1 cellular context compared by ENCODE assay signal in the genomic region with DNA sequence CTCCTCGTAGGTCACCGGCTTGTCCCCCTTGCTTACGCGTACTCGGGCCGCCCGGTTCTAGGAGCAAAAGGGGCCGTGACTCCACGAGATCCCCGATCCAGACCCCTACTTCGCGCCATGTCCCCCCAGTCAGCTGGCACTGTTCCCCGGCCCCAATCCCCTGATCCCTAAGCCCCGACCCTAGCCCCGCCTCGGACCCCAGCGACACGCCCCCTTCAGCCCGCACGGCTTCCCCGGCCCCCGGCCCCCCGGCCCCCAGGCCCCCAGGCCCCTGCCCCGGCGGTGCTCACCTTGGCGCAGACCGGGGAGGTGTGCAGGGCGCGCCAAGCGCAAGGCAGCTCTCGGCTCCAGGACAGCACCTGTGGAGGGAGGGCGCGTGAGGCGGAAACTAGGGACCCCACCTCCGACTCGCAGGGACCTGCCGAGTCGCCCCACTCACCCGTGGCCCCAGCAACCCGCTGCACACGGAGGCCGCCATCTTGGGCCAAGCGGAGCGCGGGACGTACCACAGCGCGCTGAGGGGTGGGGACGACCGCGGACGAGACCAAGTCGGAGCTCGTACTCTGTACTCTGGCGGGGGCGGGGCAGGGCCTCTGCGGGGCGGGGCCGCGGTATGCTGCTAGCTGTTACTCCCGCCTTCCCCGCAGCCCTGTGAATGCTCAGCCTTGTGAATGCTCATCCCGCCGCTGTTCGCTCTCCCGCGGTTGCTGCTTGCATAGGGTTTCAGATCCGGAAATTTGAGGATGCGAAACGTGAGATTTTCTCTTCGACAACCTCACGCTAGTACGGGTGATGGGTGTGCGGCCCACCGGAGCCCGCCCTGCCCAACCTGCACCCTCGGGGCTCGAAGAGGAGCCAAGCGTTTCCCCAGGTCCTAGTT.
A peak's percentile ranks its signal among the peaks of the same experiment; 100 is the strongest.
TF ChIP-seq lines count a peak whose summit lies in the region.

A gene (minus strand): TSS at position 500 of the 880 bp plus-strand sequence. CDS start 22 bp downstream, at position 478.

TF ChIP-seq in GM12878, 131 proteins besides CTCF, POLR2A, EP300 and RAD21 (continued from another document and continues in another):
- TF ChIP-seq, protein P1, sequence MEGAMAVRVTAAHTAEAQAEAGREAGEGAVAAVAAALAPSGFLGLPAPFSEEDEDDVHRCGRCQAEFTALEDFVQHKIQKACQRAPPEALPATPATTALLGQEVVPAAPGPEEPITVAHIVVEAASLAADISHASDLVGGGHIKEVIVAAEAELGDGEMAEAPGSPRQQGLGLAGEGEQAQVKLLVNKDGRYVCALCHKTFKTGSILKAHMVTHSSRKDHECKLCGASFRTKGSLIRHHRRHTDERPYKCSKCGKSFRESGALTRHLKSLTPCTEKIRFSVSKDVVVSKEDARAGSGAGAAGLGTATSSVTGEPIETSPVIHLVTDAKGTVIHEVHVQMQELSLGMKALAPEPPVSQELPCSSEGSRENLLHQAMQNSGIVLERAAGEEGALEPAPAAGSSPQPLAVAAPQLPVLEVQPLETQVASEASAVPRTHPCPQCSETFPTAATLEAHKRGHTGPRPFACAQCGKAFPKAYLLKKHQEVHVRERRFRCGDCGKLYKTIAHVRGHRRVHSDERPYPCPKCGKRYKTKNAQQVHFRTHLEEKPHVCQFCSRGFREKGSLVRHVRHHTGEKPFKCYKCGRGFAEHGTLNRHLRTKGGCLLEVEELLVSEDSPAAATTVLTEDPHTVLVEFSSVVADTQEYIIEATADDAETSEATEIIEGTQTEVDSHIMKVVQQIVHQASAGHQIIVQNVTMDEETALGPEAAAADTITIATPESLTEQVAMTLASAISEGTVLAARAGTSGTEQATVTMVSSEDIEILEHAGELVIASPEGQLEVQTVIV (IDR thresholded peaks at IDR 0.05; ENCODE audit: borderline replicate concordance, partially characterized antibody), result no peak
- no peak for TF ChIP-seq ZNF24 (IDR thresholded peaks at IDR 0.05)
- no peak for TF ChIP-seq HDAC2 (IDR thresholded peaks at IDR 0.05)
- TF ChIP-seq, protein P2, sequence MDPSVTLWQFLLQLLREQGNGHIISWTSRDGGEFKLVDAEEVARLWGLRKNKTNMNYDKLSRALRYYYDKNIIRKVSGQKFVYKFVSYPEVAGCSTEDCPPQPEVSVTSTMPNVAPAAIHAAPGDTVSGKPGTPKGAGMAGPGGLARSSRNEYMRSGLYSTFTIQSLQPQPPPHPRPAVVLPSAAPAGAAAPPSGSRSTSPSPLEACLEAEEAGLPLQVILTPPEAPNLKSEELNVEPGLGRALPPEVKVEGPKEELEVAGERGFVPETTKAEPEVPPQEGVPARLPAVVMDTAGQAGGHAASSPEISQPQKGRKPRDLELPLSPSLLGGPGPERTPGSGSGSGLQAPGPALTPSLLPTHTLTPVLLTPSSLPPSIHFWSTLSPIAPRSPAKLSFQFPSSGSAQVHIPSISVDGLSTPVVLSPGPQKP (IDR thresholded peaks at IDR 0.05; ENCODE audit: low read depth, low read length), result no peak
- TF ChIP-seq ZNF274 (IDR thresholded peaks at IDR 0.05; ENCODE audit: insufficient read depth, insufficient read length), result no peak
- TF ChIP-seq HCFC1 (IDR thresholded peaks at IDR 0.05; ENCODE audit: low read length), result peak; percentile 45
- TF ChIP-seq MEF2B (IDR thresholded peaks at IDR 0.05; ENCODE audit: partially characterized antibody, poor library complexity, severe bottlenecking), result no peak
- no peak for TF ChIP-seq BCL11A (IDR thresholded peaks at IDR 0.05; ENCODE audit: low read depth, low read length)
- no peak for TF ChIP-seq NR2C2 (IDR thresholded peaks at IDR 0.05; ENCODE audit: borderline replicate concordance, control insufficient read depth, insufficient read length, low read depth)
- TF ChIP-seq ZNF622 (IDR thresholded peaks at IDR 0.05), result no peak
- TF ChIP-seq YBX1 (IDR thresholded peaks at IDR 0.05), result no peak
- TF ChIP-seq FOXM1 (IDR thresholded peaks at IDR 0.05; ENCODE audit: low read depth, low read length), result no peak
- TF ChIP-seq, protein P3, sequence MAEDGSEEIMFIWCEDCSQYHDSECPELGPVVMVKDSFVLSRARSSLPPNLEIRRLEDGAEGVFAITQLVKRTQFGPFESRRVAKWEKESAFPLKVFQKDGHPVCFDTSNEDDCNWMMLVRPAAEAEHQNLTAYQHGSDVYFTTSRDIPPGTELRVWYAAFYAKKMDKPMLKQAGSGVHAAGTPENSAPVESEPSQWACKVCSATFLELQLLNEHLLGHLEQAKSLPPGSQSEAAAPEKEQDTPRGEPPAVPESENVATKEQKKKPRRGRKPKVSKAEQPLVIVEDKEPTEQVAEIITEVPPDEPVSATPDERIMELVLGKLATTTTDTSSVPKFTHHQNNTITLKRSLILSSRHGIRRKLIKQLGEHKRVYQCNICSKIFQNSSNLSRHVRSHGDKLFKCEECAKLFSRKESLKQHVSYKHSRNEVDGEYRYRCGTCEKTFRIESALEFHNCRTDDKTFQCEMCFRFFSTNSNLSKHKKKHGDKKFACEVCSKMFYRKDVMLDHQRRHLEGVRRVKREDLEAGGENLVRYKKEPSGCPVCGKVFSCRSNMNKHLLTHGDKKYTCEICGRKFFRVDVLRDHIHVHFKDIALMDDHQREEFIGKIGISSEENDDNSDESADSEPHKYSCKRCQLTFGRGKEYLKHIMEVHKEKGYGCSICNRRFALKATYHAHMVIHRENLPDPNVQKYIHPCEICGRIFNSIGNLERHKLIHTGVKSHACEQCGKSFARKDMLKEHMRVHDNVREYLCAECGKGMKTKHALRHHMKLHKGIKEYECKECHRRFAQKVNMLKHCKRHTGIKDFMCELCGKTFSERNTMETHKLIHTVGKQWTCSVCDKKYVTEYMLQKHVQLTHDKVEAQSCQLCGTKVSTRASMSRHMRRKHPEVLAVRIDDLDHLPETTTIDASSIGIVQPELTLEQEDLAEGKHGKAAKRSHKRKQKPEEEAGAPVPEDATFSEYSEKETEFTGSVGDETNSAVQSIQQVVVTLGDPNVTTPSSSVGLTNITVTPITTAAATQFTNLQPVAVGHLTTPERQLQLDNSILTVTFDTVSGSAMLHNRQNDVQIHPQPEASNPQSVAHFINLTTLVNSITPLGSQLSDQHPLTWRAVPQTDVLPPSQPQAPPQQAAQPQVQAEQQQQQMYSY (CRISPR knock-in tag; IDR thresholded peaks at IDR 0.05), result no peak
- no peak; the same call in 1 of the 2 replicates for TF ChIP-seq NFIC (IDR thresholded peaks at IDR 0.05; ENCODE audit: low read depth, low read length)
- TF ChIP-seq, protein P4, sequence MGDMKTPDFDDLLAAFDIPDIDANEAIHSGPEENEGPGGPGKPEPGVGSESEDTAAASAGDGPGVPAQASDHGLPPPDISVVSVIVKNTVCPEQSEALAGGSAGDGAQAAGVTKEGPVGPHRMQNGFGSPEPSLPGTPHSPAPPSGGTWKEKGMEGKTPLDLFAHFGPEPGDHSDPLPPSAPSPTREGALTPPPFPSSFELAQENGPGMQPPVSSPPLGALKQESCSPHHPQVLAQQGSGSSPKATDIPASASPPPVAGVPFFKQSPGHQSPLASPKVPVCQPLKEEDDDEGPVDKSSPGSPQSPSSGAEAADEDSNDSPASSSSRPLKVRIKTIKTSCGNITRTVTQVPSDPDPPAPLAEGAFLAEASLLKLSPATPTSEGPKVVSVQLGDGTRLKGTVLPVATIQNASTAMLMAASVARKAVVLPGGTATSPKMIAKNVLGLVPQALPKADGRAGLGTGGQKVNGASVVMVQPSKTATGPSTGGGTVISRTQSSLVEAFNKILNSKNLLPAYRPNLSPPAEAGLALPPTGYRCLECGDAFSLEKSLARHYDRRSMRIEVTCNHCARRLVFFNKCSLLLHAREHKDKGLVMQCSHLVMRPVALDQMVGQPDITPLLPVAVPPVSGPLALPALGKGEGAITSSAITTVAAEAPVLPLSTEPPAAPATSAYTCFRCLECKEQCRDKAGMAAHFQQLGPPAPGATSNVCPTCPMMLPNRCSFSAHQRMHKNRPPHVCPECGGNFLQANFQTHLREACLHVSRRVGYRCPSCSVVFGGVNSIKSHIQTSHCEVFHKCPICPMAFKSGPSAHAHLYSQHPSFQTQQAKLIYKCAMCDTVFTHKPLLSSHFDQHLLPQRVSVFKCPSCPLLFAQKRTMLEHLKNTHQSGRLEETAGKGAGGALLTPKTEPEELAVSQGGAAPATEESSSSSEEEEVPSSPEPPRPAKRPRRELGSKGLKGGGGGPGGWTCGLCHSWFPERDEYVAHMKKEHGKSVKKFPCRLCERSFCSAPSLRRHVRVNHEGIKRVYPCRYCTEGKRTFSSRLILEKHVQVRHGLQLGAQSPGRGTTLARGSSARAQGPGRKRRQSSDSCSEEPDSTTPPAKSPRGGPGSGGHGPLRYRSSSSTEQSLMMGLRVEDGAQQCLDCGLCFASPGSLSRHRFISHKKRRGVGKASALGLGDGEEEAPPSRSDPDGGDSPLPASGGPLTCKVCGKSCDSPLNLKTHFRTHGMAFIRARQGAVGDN (IDR thresholded peaks at IDR 0.05), result no peak
- TF ChIP-seq SIX5 (IDR thresholded peaks at IDR 0.05; ENCODE audit: low read depth, low read length, severe bottlenecking), result peak; percentile 63
- TF ChIP-seq JUND (IDR thresholded peaks at IDR 0.05; ENCODE audit: low read depth, low read length), result peak; percentile 98
- TF ChIP-seq RUNX3 (IDR thresholded peaks at IDR 0.05; ENCODE audit: low read length), result peak; percentile 85
- TF ChIP-seq TCF7 (IDR thresholded peaks at IDR 0.05; ENCODE audit: borderline replicate concordance), result no peak
- TF ChIP-seq, protein P5, sequence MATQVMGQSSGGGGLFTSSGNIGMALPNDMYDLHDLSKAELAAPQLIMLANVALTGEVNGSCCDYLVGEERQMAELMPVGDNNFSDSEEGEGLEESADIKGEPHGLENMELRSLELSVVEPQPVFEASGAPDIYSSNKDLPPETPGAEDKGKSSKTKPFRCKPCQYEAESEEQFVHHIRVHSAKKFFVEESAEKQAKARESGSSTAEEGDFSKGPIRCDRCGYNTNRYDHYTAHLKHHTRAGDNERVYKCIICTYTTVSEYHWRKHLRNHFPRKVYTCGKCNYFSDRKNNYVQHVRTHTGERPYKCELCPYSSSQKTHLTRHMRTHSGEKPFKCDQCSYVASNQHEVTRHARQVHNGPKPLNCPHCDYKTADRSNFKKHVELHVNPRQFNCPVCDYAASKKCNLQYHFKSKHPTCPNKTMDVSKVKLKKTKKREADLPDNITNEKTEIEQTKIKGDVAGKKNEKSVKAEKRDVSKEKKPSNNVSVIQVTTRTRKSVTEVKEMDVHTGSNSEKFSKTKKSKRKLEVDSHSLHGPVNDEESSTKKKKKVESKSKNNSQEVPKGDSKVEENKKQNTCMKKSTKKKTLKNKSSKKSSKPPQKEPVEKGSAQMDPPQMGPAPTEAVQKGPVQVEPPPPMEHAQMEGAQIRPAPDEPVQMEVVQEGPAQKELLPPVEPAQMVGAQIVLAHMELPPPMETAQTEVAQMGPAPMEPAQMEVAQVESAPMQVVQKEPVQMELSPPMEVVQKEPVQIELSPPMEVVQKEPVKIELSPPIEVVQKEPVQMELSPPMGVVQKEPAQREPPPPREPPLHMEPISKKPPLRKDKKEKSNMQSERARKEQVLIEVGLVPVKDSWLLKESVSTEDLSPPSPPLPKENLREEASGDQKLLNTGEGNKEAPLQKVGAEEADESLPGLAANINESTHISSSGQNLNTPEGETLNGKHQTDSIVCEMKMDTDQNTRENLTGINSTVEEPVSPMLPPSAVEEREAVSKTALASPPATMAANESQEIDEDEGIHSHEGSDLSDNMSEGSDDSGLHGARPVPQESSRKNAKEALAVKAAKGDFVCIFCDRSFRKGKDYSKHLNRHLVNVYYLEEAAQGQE (IDR thresholded peaks at IDR 0.05; ENCODE audit: low read depth, low read length), result no peak
- TF ChIP-seq, protein P6, sequence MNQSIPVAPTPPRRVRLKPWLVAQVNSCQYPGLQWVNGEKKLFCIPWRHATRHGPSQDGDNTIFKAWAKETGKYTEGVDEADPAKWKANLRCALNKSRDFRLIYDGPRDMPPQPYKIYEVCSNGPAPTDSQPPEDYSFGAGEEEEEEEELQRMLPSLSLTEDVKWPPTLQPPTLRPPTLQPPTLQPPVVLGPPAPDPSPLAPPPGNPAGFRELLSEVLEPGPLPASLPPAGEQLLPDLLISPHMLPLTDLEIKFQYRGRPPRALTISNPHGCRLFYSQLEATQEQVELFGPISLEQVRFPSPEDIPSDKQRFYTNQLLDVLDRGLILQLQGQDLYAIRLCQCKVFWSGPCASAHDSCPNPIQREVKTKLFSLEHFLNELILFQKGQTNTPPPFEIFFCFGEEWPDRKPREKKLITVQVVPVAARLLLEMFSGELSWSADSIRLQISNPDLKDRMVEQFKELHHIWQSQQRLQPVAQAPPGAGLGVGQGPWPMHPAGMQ (IDR thresholded peaks at IDR 0.05; ENCODE audit: borderline replicate concordance), result no peak
- no peak for TF ChIP-seq MYC (IDR thresholded peaks at IDR 0.05; ENCODE audit: insufficient read depth, insufficient read length, insufficient replicate concordance, low read length, severe bottlenecking)
- TF ChIP-seq, protein P7, sequence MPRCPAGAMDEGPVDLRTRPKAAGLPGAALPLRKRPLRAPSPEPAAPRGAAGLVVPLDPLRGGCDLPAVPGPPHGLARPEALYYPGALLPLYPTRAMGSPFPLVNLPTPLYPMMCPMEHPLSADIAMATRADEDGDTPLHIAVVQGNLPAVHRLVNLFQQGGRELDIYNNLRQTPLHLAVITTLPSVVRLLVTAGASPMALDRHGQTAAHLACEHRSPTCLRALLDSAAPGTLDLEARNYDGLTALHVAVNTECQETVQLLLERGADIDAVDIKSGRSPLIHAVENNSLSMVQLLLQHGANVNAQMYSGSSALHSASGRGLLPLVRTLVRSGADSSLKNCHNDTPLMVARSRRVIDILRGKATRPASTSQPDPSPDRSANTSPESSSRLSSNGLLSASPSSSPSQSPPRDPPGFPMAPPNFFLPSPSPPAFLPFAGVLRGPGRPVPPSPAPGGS (IDR thresholded peaks at IDR 0.05; ENCODE audit: borderline replicate concordance, insufficient read depth, low read depth, low read length, poor library complexity, severe bottlenecking), result no peak
- no peak for TF ChIP-seq WRNIP1 (IDR thresholded peaks at IDR 0.05; ENCODE audit: borderline replicate concordance, low read depth, low read length)
- no peak for TF ChIP-seq IRF4 (IDR thresholded peaks at IDR 0.05; ENCODE audit: low read depth, low read length)
- peak; percentile 94 for TF ChIP-seq KLF5 (IDR thresholded peaks at IDR 0.05; ENCODE audit: partially characterized antibody)
- TF ChIP-seq, protein P8, sequence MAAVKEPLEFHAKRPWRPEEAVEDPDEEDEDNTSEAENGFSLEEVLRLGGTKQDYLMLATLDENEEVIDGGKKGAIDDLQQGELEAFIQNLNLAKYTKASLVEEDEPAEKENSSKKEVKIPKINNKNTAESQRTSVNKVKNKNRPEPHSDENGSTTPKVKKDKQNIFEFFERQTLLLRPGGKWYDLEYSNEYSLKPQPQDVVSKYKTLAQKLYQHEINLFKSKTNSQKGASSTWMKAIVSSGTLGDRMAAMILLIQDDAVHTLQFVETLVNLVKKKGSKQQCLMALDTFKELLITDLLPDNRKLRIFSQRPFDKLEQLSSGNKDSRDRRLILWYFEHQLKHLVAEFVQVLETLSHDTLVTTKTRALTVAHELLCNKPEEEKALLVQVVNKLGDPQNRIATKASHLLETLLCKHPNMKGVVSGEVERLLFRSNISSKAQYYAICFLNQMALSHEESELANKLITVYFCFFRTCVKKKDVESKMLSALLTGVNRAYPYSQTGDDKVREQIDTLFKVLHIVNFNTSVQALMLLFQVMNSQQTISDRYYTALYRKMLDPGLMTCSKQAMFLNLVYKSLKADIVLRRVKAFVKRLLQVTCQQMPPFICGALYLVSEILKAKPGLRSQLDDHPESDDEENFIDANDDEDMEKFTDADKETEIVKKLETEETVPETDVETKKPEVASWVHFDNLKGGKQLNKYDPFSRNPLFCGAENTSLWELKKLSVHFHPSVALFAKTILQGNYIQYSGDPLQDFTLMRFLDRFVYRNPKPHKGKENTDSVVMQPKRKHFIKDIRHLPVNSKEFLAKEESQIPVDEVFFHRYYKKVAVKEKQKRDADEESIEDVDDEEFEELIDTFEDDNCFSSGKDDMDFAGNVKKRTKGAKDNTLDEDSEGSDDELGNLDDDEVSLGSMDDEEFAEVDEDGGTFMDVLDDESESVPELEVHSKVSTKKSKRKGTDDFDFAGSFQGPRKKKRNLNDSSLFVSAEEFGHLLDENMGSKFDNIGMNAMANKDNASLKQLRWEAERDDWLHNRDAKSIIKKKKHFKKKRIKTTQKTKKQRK (IDR thresholded peaks at IDR 0.05; ENCODE audit: low read depth, low read length), result no peak
